14 cellular contexts compared by ENCODE assay signal in the genomic region with DNA sequence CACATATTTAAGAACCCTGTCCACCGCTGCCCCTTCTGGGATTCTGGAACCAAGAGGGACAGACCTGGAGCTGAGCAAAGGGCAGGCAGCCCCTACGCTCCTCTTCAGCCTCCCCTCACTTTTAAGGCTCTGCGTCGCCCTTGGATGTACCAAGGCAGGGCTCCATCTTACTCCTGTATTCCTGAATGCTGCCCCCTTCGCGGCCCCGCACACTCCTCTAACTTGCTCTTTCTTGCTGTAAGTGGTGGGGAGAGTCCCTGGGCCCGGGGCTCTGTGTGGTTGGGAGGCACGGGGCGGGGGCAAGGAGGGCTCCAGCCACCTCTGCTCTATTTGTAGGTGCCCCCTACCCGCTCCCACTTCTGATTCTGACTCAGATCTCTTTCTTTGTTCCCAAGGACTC. TPM values are rescaled to one million over a fixed set of nuclear protein-coding genes. Genes with fewer than 3 reads are reported as not detected.
DNase-seq lines count a peak whose midpoint lies in the region; ATAC-seq and TF ChIP-seq lines count a peak whose summit lies in the region.
"Had no signal": no experiment of that assay in that cellular context is flagged by ENCODE, and none has a peak within 500 bp of the region (broad histone marks: within the 10 kb centered on the region; RNA-seq: fewer than 3 reads in every experiment).

No MANE protein-coding gene starts in this region.

- TF ChIP-seq CTCF in CD14-positive monocyte (IDR thresholded peaks at IDR 0.05) (no peak), foreskin keratinocyte (conservative IDR thresholded peaks at IDR 0.05) (no peak), prostate gland (IDR thresholded peaks at IDR 0.05) (no peak)

- H3K9me3 Mint-ChIP-seq in CD14-positive monocyte = peaks cover 0 to 5% (median 0%) of the 10 kb centered on the region in 7 donors
- H3K9me3 Mint-ChIP-seq: neural progenitor cell; stimulated activated naive CD8-positive, alpha-beta T cell treated with anti-CD3 and anti-CD28 coated beads, Interleukin-15, amount 100 ng/mL, for 72 hours had no signal

- H3K4me3 ChIP-seq in SJCRH30 = no peak overlapping the region
- H3K4me3 ChIP-seq in prostate gland = peak overlapping the region; percentile 23 to 29
- H3K4me3 ChIP-seq: neural progenitor cell had no signal

- H3K4me1 Mint-ChIP-seq in CD14-positive monocyte = no peaks in the 10 kb centered on the region

- no peaks in the 10 kb centered on the region for H3K27me3 ChIP-seq in SJCRH30
- no peaks in the 10 kb centered on the region for H3K27me3 ChIP-seq in foreskin keratinocyte
- H3K27me3 ChIP-seq in prostate gland (replicated peaks; ENCODE audit: insufficient read depth) = no peaks in the 10 kb centered on the region

- peak overlapping the region in 1 of 2 donors; percentile 51 for H3K4me3 Mint-ChIP-seq in CD14-positive monocyte
- H3K4me3 Mint-ChIP-seq: neural progenitor cell; stimulated activated naive CD8-positive, alpha-beta T cell treated with anti-CD3 and anti-CD28 coated beads, Interleukin-15, amount 100 ng/mL, for 72 hours had no signal

- no peaks in the 10 kb centered on the region for H3K36me3 Mint-ChIP-seq in CD14-positive monocyte
- H3K36me3 Mint-ChIP-seq: neural progenitor cell, WTC11 had no signal

- peaks cover 31 to 54% (median 42%) of the 10 kb centered on the region in 3 donors for H3K27me3 Mint-ChIP-seq in CD14-positive monocyte (ENCODE audit: low read depth in 3 of 3)

- H3K27ac ChIP-seq in SJCRH30 (peak overlapping the region; percentile 19; the same call in 1 of the 2 replicates), foreskin keratinocyte (peak overlapping the region; percentile 99), prostate gland (peak overlapping the region; percentile 83 to 88)
- H3K27ac ChIP-seq: neural progenitor cell had no signal

- H3K36me3 ChIP-seq in SJCRH30 (no peaks in the 10 kb centered on the region), prostate gland (no peaks in the 10 kb centered on the region)
- H3K36me3 ChIP-seq: neural progenitor cell had no signal

- H3K27ac Mint-ChIP-seq in CD14-positive monocyte = peak overlapping the region in 1 of 7 donors; percentile 25
- H3K27ac Mint-ChIP-seq: neural progenitor cell, WTC11 had no signal

- no peak for ATAC-seq in foreskin keratinocyte
- ATAC-seq in HG03280 (IDR thresholded peaks at IDR 0.05; ENCODE audit: unreplicated experiment) = no peak
- ATAC-seq: stimulated activated naive CD8-positive, alpha-beta T cell treated with anti-CD3 and anti-CD28 coated beads, Interleukin-15, amount 100 ng/mL, for 72 hours had no signal

- H3K9me3 ChIP-seq in SJCRH30 (replicated peaks) = no peaks in the 10 kb centered on the region
- H3K9me3 ChIP-seq in prostate gland = no peaks in the 10 kb centered on the region

- 45% methylated on average over 11 of the region's 11 CpGs for WGBS in prostate gland

- peak; percentile 9 for TF ChIP-seq POLR2A in prostate gland (IDR thresholded peaks at IDR 0.05)

- DNase-seq in CD14-positive monocyte (ENCODE audit: low spot score) (peak; percentile 22), SJCRH30 (no peak), foreskin keratinocyte (no peak), prostate gland (ENCODE audit: low spot score) (no peak), MV-4-11 (lab: John Stamatoyannopoulos, UW) (no peak), SKM-1 treated with dmso at 0.1 percent for 144 hours (lab: John Stamatoyannopoulos, UW; ENCODE audit: unreplicated experiment) (no peak), NCI-H526 (lab: John Stamatoyannopoulos, UW) (no peak)
- DNase-seq: activated naive CD4-positive, alpha-beta T cell treated with Interleukin-2 at 50 U/mL for 16 hours; AML-193; stimulated activated naive CD8-positive, alpha-beta T cell treated with anti-CD3 and anti-CD28 coated beads, Interleukin-15, amount 100 ng/mL, for 72 hours had no signal

- intact Hi-C loops in CD14-positive monocyte (cut with micrococcal nuclease) = no loop called here
- intact Hi-C loops in prostate gland (cut with DNase I) = no loop called here

- peaks cover 19% of the 10 kb centered on the region; the same call in 1 of the 2 replicates for H3K4me1 ChIP-seq in SJCRH30
- H3K4me1 ChIP-seq in foreskin keratinocyte = peaks cover 13% of the 10 kb centered on the region
- no peaks in the 10 kb centered on the region for H3K4me1 ChIP-seq in prostate gland (replicated peaks)

RNA-seq across cellular contexts. Expression of a gene that starts 1.2 kb away (rescaled TPM):
- polyA plus RNA-seq in CD14-positive monocyte = not detected
- not detected in 2 replicates for total RNA-seq in SJCRH30 (2014; rRNA removed; shearing (Covaris generic))
- total RNA-seq in foreskin keratinocyte = 285 and 352 TPM in 2 replicates
- polyA plus RNA-seq in foreskin keratinocyte = 271 and 305 TPM in 2 replicates
- total RNA-seq in prostate gland = 10 to 100 TPM; 51.3 to 56.1 TPM
- total RNA-seq: kidney epithelial cell had no signal

RNA-seq across cellular contexts. Expression of a gene that starts 56.9 kb away (rescaled TPM):
- polyA plus RNA-seq in CD14-positive monocyte (under 1 TPM in 1 of 2 donors, not detected in 1; 0.15 TPM), foreskin keratinocyte (11.5 and 28.3 TPM in 2 replicates)
- 1.7 and 2.3 TPM in 2 replicates for total RNA-seq in SJCRH30 (2014; rRNA removed; shearing (Covaris generic))
- total RNA-seq in foreskin keratinocyte (7.7 and 18.4 TPM in 2 replicates), prostate gland (100 to 1,000 TPM; 132 to 154 TPM)

Comparison
In these comparisons a context has a peak if more than half of its experiments do, and no peak if none do; other contexts are left out.
1. H3K27ac ChIP-seq: peak in every context shown above with its lines; median percentile 99 in foreskin keratinocyte; 86 in prostate gland; 19 in SJCRH30.
2. RNA of a gene that starts 1.2 kb away (total RNA-seq): 285 to 352 TPM in foreskin keratinocyte and 51.3 to 56.1 TPM in prostate gland; not detected in SJCRH30; every median in the first group is over 10 times any median in the second.